In genomic region chr6:68043122-68043398, GRCh38 we compare ENCODE assay signal across 7 cellular contexts.
"Had no signal": no experiment of that assay in that cellular context is flagged by ENCODE, and none has a peak within 500 bp of the region (broad histone marks: within the 10 kb centered on the region; RNA-seq: fewer than 3 reads in every experiment).

No MANE protein-coding gene starts in this region.

- H3K36me3 Mint-ChIP-seq: IgD-negative memory B cell had no signal

- FAIRE-seq: HepG2 had no signal

- ATAC-seq: HepG2 had no signal

- H3K27ac ChIP-seq: HL-60 had no signal

- H3K4me3 Mint-ChIP-seq: IgD-negative memory B cell had no signal

- DNase-seq: GOT3, H7, HCEC 1CT, KG1 had no signal

- H3K27me3 Mint-ChIP-seq: IgD-negative memory B cell had no signal

- H3K27ac Mint-ChIP-seq: IgD-negative memory B cell had no signal
